Comparison of ENCODE assay signal across 2 cellular contexts in the genomic region with DNA sequence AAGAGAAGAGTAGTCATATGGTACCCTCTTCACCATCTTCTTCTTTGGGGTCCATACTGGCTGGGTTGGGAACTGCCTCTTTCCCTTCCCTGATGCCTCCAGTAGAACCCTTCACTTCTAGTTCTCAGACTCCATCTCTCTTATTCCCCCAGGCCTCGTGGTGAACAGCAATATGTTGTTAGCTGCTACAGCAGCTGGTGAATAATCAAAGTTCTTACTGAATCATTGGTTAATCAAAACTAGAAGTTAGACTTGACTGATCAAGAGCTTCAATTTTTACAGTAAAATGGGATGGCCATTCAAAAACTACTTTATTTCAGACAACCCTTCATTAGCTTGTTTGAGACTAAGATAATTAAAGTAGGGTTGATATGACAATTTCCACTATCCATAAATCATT.
TF ChIP-seq lines count a peak whose summit lies in the region.

No MANE protein-coding gene starts in this region.

TF ChIP-seq in SK-N-SH, 30 proteins besides CTCF, POLR2A, EP300 and RAD21 (continued from another document):
- TF ChIP-seq, protein P1, sequence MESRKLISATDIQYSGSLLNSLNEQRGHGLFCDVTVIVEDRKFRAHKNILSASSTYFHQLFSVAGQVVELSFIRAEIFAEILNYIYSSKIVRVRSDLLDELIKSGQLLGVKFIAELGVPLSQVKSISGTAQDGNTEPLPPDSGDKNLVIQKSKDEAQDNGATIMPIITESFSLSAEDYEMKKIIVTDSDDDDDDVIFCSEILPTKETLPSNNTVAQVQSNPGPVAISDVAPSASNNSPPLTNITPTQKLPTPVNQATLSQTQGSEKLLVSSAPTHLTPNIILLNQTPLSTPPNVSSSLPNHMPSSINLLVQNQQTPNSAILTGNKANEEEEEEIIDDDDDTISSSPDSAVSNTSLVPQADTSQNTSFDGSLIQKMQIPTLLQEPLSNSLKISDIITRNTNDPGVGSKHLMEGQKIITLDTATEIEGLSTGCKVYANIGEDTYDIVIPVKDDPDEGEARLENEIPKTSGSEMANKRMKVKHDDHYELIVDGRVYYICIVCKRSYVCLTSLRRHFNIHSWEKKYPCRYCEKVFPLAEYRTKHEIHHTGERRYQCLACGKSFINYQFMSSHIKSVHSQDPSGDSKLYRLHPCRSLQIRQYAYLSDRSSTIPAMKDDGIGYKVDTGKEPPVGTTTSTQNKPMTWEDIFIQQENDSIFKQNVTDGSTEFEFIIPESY (IDR thresholded peaks at IDR 0.05; ENCODE audit: borderline replicate concordance, low read depth) = no peak
- TF ChIP-seq POLR2AphosphoS5 (IDR thresholded peaks at IDR 0.05; ENCODE audit: low read depth, low read length) (no peak), GABPA (IDR thresholded peaks at IDR 0.05; ENCODE audit: low read depth) (no peak), RCOR1 (IDR thresholded peaks at IDR 0.05; ENCODE audit: low read length) (no peak), CHD2 (IDR thresholded peaks at IDR 0.05; ENCODE audit: low read length, partially characterized antibody) (no peak)
- TF ChIP-seq, protein P2, sequence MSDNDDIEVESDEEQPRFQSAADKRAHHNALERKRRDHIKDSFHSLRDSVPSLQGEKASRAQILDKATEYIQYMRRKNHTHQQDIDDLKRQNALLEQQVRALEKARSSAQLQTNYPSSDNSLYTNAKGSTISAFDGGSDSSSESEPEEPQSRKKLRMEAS (IDR thresholded peaks at IDR 0.05; ENCODE audit: low read depth) = no peak
- TF ChIP-seq, protein P3, sequence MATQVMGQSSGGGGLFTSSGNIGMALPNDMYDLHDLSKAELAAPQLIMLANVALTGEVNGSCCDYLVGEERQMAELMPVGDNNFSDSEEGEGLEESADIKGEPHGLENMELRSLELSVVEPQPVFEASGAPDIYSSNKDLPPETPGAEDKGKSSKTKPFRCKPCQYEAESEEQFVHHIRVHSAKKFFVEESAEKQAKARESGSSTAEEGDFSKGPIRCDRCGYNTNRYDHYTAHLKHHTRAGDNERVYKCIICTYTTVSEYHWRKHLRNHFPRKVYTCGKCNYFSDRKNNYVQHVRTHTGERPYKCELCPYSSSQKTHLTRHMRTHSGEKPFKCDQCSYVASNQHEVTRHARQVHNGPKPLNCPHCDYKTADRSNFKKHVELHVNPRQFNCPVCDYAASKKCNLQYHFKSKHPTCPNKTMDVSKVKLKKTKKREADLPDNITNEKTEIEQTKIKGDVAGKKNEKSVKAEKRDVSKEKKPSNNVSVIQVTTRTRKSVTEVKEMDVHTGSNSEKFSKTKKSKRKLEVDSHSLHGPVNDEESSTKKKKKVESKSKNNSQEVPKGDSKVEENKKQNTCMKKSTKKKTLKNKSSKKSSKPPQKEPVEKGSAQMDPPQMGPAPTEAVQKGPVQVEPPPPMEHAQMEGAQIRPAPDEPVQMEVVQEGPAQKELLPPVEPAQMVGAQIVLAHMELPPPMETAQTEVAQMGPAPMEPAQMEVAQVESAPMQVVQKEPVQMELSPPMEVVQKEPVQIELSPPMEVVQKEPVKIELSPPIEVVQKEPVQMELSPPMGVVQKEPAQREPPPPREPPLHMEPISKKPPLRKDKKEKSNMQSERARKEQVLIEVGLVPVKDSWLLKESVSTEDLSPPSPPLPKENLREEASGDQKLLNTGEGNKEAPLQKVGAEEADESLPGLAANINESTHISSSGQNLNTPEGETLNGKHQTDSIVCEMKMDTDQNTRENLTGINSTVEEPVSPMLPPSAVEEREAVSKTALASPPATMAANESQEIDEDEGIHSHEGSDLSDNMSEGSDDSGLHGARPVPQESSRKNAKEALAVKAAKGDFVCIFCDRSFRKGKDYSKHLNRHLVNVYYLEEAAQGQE (IDR thresholded peaks at IDR 0.05; ENCODE audit: low read depth, low read length) = no peak

TF ChIP-seq in SK-N-SH treated with all-trans-retinoic acid at 6 μM for 48 hours, 23 proteins besides CTCF, POLR2A, EP300 and RAD21 (continued from another document):
- TF ChIP-seq, protein P4, sequence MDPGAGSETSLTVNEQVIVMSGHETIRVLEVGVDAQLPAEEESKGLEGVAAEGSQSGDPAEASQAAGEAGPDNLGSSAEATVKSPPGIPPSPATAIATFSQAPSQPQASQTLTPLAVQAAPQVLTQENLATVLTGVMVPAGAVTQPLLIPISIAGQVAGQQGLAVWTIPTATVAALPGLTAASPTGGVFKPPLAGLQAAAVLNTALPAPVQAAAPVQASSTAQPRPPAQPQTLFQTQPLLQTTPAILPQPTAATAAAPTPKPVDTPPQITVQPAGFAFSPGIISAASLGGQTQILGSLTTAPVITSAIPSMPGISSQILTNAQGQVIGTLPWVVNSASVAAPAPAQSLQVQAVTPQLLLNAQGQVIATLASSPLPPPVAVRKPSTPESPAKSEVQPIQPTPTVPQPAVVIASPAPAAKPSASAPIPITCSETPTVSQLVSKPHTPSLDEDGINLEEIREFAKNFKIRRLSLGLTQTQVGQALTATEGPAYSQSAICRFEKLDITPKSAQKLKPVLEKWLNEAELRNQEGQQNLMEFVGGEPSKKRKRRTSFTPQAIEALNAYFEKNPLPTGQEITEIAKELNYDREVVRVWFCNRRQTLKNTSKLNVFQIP (CRISPR knock-in tag; IDR thresholded peaks at IDR 0.05; ENCODE audit: borderline replicate concordance, low read depth) = no peak
- TF ChIP-seq OSR1 (CRISPR knock-in tag; IDR thresholded peaks at IDR 0.05) = no peak
